9 cellular contexts compared by ENCODE assay signal in genomic region chr14:104130974-104131651, GRCh38. TPM values are rescaled to one million over a fixed set of nuclear protein-coding genes. Genes with fewer than 3 reads are reported as not detected.
DNase-seq lines count a peak whose midpoint lies in the region; TF ChIP-seq lines count a peak whose summit lies in the region.
"Had no signal": no experiment of that assay in that cellular context is flagged by ENCODE, and none has a peak within 500 bp of the region (broad histone marks: within the 10 kb centered on the region; RNA-seq: fewer than 3 reads in every experiment).

No MANE protein-coding gene starts in this region.

- no peak overlapping the region for H3K4me3 ChIP-seq in SU-DHL-6 (ENCODE audit: insufficient read depth, low read length, poor library complexity, severe bottlenecking)
- no peak overlapping the region for H3K4me3 ChIP-seq in cardiac muscle cell
- H3K4me3 ChIP-seq in retinal pigment epithelial cell (ENCODE audit: low read length): no peak overlapping the region
- no peak overlapping the region for H3K4me3 ChIP-seq in uterus
- H3K4me3 ChIP-seq: BLaER1 treated with 17β-estradiol and CSF1 and Interleukin-3, amounts not matched to agents 10 nM and 100 nM had no signal

- H3K36me3 ChIP-seq in SU-DHL-6 (ENCODE audit: low read length) (no peaks in the 10 kb centered on the region), cardiac muscle cell (no peaks in the 10 kb centered on the region), uterus (no peaks in the 10 kb centered on the region)
- H3K36me3 ChIP-seq: BLaER1 treated with 17β-estradiol and CSF1 and Interleukin-3, amounts not matched to agents 10 nM and 100 nM had no signal

- no peaks in the 10 kb centered on the region for H3K79me2 ChIP-seq in SU-DHL-6 (ENCODE audit: insufficient read depth, low read length)

- TF ChIP-seq POLR2A in uterus (IDR thresholded peaks at IDR 0.05): no peak

- H3K4me1 ChIP-seq in cardiac muscle cell (ENCODE audit: low read depth) (no peaks in the 10 kb centered on the region), uterus (no peaks in the 10 kb centered on the region)

- peaks cover 13% of the 10 kb centered on the region; the same call in 1 of the 2 replicates for H3K9me3 ChIP-seq in SU-DHL-6 (ENCODE audit: insufficient read depth, low read length)
- no peaks in the 10 kb centered on the region for H3K9me3 ChIP-seq in cardiac muscle cell (ENCODE audit: low read depth)
- no peaks in the 10 kb centered on the region for H3K9me3 ChIP-seq in uterus

- H3K9ac ChIP-seq in SU-DHL-6 (ENCODE audit: low read length): no peak overlapping the region
- H3K9ac ChIP-seq: BLaER1 treated with 17β-estradiol and CSF1 and Interleukin-3, amounts not matched to agents 10 nM and 100 nM had no signal

- intact Hi-C loops in uterus (cut with DNase I; ENCODE audit: low total_unique reads): loop anchor here (10.0 kb wide), 1 partner anchor 434 kb away; no protein-coding TSS in a partner anchor

- TF ChIP-seq CTCF in SU-DHL-6 (IDR thresholded peaks at IDR 0.05; ENCODE audit: insufficient read depth, low read length, poor library complexity, severe bottlenecking): peak; percentile 56
- peak; percentile 60 for TF ChIP-seq CTCF in cardiac muscle cell (IDR thresholded peaks at IDR 0.05; ENCODE audit: low read depth, low read length)
- peak; percentile 74 for TF ChIP-seq CTCF in retinal pigment epithelial cell (conservative IDR thresholded peaks at IDR 0.05; ENCODE audit: low read depth, low read length)
- peak in 2 of 4 experiments; percentile 38 to 61 for TF ChIP-seq CTCF in uterus (IDR thresholded peaks at IDR 0.05)

- H3K4me2 ChIP-seq in SU-DHL-6 (ENCODE audit: low read depth, low read length, poor library complexity, severe bottlenecking): no peak overlapping the region

- H3K27me3 ChIP-seq in SU-DHL-6 (ENCODE audit: low read length): no peaks in the 10 kb centered on the region
- peaks cover 34% of the 10 kb centered on the region for H3K27me3 ChIP-seq in cardiac muscle cell
- H3K27me3 ChIP-seq in uterus: no peaks in the 10 kb centered on the region

- H2AFZ ChIP-seq in SU-DHL-6 (ENCODE audit: low read depth, low read length, severe bottlenecking): no peak overlapping the region

- no peak overlapping the region for H3K27ac ChIP-seq in SU-DHL-6 (ENCODE audit: low read depth, low read length)
- no peak overlapping the region for H3K27ac ChIP-seq in cardiac muscle cell
- H3K27ac ChIP-seq in uterus: no peak overlapping the region
- H3K27ac ChIP-seq: BLaER1 treated with 17β-estradiol and CSF1 and Interleukin-3, amounts not matched to agents 10 nM and 100 nM had no signal

- H3F3A ChIP-seq in SU-DHL-6 (ENCODE audit: insufficient read depth): no peaks in the 10 kb centered on the region

- no peaks in the 10 kb centered on the region for H3K9me2 ChIP-seq in SU-DHL-6 (replicated peaks; ENCODE audit: insufficient read depth, low read length)

- no peaks in the 10 kb centered on the region for H4K20me1 ChIP-seq in SU-DHL-6 (ENCODE audit: low read depth, low read length)

- DNase-seq in NCI-H2227 (lab: John Stamatoyannopoulos, UW; ENCODE audit: unreplicated experiment) (peak; percentile 42), NCI-H2227 treated with DMSO at 0.1 percent for 48 hours (lab: John Stamatoyannopoulos, UW) (no peak), MV-4-11 (lab: John Stamatoyannopoulos, UW) (peak; percentile 19), cardiac muscle cell (ENCODE audit: low read depth in 1 of 2, low spot score in 1 of 2) (peak; percentile 44 to 58), retinal pigment epithelial cell (ENCODE audit: low read depth) (peak; percentile 32), uterus (no peak), GM19240 (ENCODE audit: insufficient read length, low spot score) (no peak)

RNA-seq across cellular contexts. Expression of gene KIF26A, which starts 7.3 kb away (rescaled TPM):
- 38.3 and 74.9 TPM in 2 replicates for total RNA-seq in cardiac muscle cell
- polyA plus RNA-seq in cardiac muscle cell: 9.9 and 19.5 TPM in 2 replicates
- total RNA-seq in uterus: 10 to 100 TPM in 1 of 4 donors, 1 to 10 TPM in 3; 4.1 to 10.5 (median 7.5) TPM

RNA-seq across cellular contexts. Expression of gene ASPG, which starts 45.6 kb away (rescaled TPM):
- total RNA-seq in cardiac muscle cell (1.8 and 7.3 TPM in 2 replicates), uterus (10 to 100 TPM in 1 of 4 donors, under 1 TPM in 2, not detected in 1; 0.41 to 16.2 (median 0.51) TPM)
- 3.4 and 8.8 TPM in 2 replicates for polyA plus RNA-seq in cardiac muscle cell

Comparison
In these comparisons a context has a peak if more than half of its experiments do, and no peak if none do; other contexts are left out.
1. DNase-seq: peak in NCI-H2227 (single experiment), MV-4-11 (single experiment), cardiac muscle cell (2 of 2) and retinal pigment epithelial cell (single experiment); none in NCI-H2227 treated with DMSO at 0.1 percent for 48 hours (single experiment), uterus (0 of 2) and GM19240 (single experiment).